In the genomic region with DNA sequence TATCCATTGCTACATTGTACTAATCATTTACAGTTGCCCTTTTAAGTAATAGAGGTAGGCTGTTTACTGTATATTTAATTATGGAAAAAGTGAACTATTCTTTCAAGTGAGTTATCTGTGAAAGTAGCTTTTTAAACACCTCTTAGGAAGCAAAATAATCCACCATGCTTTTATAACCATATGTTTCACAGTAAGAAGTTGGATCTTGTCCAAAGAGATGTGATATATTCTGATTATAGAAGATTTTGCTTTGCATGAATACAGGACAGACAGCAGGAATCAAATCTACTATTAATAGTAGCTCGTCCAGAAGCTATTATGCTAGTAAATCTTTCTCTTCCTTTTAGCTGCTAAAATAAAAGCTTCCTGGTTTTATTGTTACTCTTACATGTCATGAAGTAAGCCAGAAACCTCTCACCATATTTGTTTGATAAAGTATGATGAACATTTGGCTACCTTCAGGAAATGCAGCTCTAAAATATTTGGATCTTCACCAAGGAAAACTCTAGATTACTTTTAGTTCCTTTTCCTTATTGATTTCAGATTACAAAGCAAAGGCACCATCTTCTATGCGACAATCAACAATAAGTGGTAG, we compare ENCODE assay signal across 21 cellular contexts.
DNase-seq lines count a peak whose midpoint lies in the region; ATAC-seq and TF ChIP-seq lines count a peak whose summit lies in the region.
"Had no signal": no experiment of that assay in that cellular context is flagged by ENCODE, and none has a peak within 500 bp of the region (broad histone marks: within the 10 kb centered on the region; RNA-seq: fewer than 3 reads in every experiment).

No MANE protein-coding gene starts in this region.

- no peak overlapping the region for H3K4me3 ChIP-seq in upper lobe of left lung
- H3K4me3 ChIP-seq: GM23248, SJCRH30 had no signal

- TF ChIP-seq POLR2A in upper lobe of left lung (IDR thresholded peaks at IDR 0.05), result no peak

- H3K36me3 ChIP-seq in upper lobe of left lung, result no peaks in the 10 kb centered on the region
- H3K36me3 ChIP-seq: SJCRH30 had no signal

- no peaks in the 10 kb centered on the region for H3K27me3 ChIP-seq in upper lobe of left lung
- H3K27me3 ChIP-seq: SJCRH30 had no signal

- DNase-seq in NCI-H1105 treated with DMSO at 0.1 percent for 48 hours (lab: John Stamatoyannopoulos, UW) (peak; percentile 12), NCI-H1105 (lab: John Stamatoyannopoulos, UW) (no peak), DMS 273 treated with DMSO at 0.1 percent for 48 hours (lab: John Stamatoyannopoulos, UW) (peak; percentile 25), NCI-H2171 treated with DMSO at 0.1 percent for 48 hours (lab: John Stamatoyannopoulos, UW) (peak; percentile 85), inferior parietal cortex (ENCODE audit: extremely low spot score) (peak; percentile 50), nucleus accumbens (lab: John Stamatoyannopoulos, UW) (no peak), upper lobe of left lung (no peak)
- no peak for DNase-seq in stimulated activated naive CD8-positive, alpha-beta T cell treated with anti-CD3 and anti-CD28 coated beads, Interleukin-15, Interleukin-2, amounts not matched to agents 100 U/mL and 50 U/mL, for 24 hours
- DNase-seq: Calu3; CD4-positive, alpha-beta memory T cell; GF-D8; GM23248; KG1; NCI-H1048; NCI-H1930; NCI-H2227 treated with DMSO at 0.1 percent for 48 hours; NCI-H748 treated with DMSO at 0.1 percent for 48 hours; RPMI8226; SJCRH30; SW 1271 had no signal

- H3K27ac ChIP-seq in upper lobe of left lung, result no peak overlapping the region
- H3K27ac ChIP-seq: GM23248, SJCRH30 had no signal

- H3K4me1 ChIP-seq in upper lobe of left lung, result no peaks in the 10 kb centered on the region
- H3K4me1 ChIP-seq: SJCRH30 had no signal

- ATAC-seq in stimulated activated naive CD8-positive, alpha-beta T cell treated with anti-CD3 and anti-CD28 coated beads, Interleukin-15, Interleukin-2, amounts not matched to agents 100 U/mL and 50 U/mL, for 24 hours, result no peak
- ATAC-seq in upper lobe of left lung (ENCODE audit: low FRiP score in 2 of 2), result no peak
- ATAC-seq: HCT116 had no signal

- no peak for TF ChIP-seq CTCF in upper lobe of left lung (IDR thresholded peaks at IDR 0.05)

- H3K9me3 ChIP-seq in upper lobe of left lung, result no peaks in the 10 kb centered on the region
- H3K9me3 ChIP-seq: SJCRH30 had no signal

- WGBS in upper lobe of left lung, 2 donors, result 59 to 61% methylated on average over 2 of the region's 2 CpGs

- no peak for TF ChIP-seq EP300 in upper lobe of left lung (IDR thresholded peaks at IDR 0.05)

Comparison
In these comparisons a context has a peak if more than half of its experiments do, and no peak if none do; other contexts are left out.
1. DNase-seq: peak in NCI-H1105 treated with DMSO at 0.1 percent for 48 hours (single experiment), DMS 273 treated with DMSO at 0.1 percent for 48 hours (single experiment), NCI-H2171 treated with DMSO at 0.1 percent for 48 hours (single experiment) and inferior parietal cortex (single experiment); none in NCI-H1105 (single experiment), nucleus accumbens (0 of 56), stimulated activated naive CD8-positive, alpha-beta T cell treated with anti-CD3 and anti-CD28 coated beads, Interleukin-15, Interleukin-2, amounts not matched to agents 100 U/mL and 50 U/mL, for 24 hours (single experiment) and upper lobe of left lung (0 of 2).